8 cellular contexts compared by ENCODE assay signal in genomic region chr7:98870071-98870651, GRCh38. TPM values are rescaled to one million over a fixed set of nuclear protein-coding genes. Genes with fewer than 3 reads are reported as not detected.
DNase-seq lines count a peak whose midpoint lies in the region; ATAC-seq and TF ChIP-seq lines count a peak whose summit lies in the region.

No MANE protein-coding gene starts in this region.

- H3K4me1 ChIP-seq in sigmoid colon = peaks cover 0 to 22% (median 15%) of the 10 kb centered on the region in 4 donors

- H3K36me3 ChIP-seq in sigmoid colon = no peaks in the 10 kb centered on the region

- DNase-seq in AG04449 (ENCODE audit: low read depth, low spot score) (no peak), SK-N-DZ (ENCODE audit: low spot score) (peak; percentile 80), left cardiac atrium (peak; percentile 55), sigmoid colon (peak; percentile 66), mesenteric fat pad (ENCODE audit: low spot score) (no peak)
- peak; percentile 43 to 63 for DNase-seq in activated naive CD4-positive, alpha-beta T cell treated with anti-CD3 and anti-CD28 coated beads, Interleukin-2, amount 50 U/mL, for 72 hours (ENCODE audit: low spot score in 2 of 2)

- H3K9me3 Mint-ChIP-seq in activated naive CD4-positive, alpha-beta T cell treated with anti-CD3 and anti-CD28 coated beads, Interleukin-2, amount 50 U/mL, for 72 hours = no peaks in the 10 kb centered on the region

- no peaks in the 10 kb centered on the region for H3K36me3 Mint-ChIP-seq in activated naive CD4-positive, alpha-beta T cell treated with anti-CD3 and anti-CD28 coated beads, Interleukin-2, amount 50 U/mL, for 72 hours

- peak overlapping the region; percentile 62 for H3K4me3 ChIP-seq in AG04449 (ENCODE audit: low read depth, low read length)
- H3K4me3 ChIP-seq in sigmoid colon = peak overlapping the region in 3 of 4 donors; percentile 32 to 48 (median 45)

- no peak overlapping the region for H3K27ac Mint-ChIP-seq in activated naive CD4-positive, alpha-beta T cell treated with anti-CD3 and anti-CD28 coated beads, Interleukin-2, amount 50 U/mL, for 72 hours

- no peak overlapping the region for H3K27ac ChIP-seq in sigmoid colon

- TF ChIP-seq CTCF in AG04449 (IDR thresholded peaks at IDR 0.05; ENCODE audit: insufficient read depth, low read length, missing control alignments) = no peak
- no peak for TF ChIP-seq CTCF in sigmoid colon (IDR thresholded peaks at IDR 0.05)

- TF ChIP-seq EP300 in sigmoid colon (IDR thresholded peaks at IDR 0.05) = no peak

- CTCF ChIA-PET in AG04449 (lab: Yijun Ruan, JAX) = interaction anchor here (1.3 to 2.1 kb wide), 3 partner anchors 8 to 29 kb away, joined by 6 to 8 read pairs (median 7); partner anchors contain the start of gene TRRAP

- POLR2A ChIA-PET in AG04449 (lab: Yijun Ruan, JAX) = interaction anchor here (0.6 kb wide), 1 partner anchor 236 kb away, joined by 3 read pairs; no protein-coding TSS in a partner anchor

- no peak for TF ChIP-seq POLR2A in sigmoid colon (IDR thresholded peaks at IDR 0.05)

- H3K27me3 ChIP-seq in sigmoid colon = peaks cover 0 to 52% (median 39%) of the 10 kb centered on the region in 3 donors

- no peaks in the 10 kb centered on the region for H3K9me3 ChIP-seq in sigmoid colon

- intact Hi-C loops in left cardiac atrium (cut with DNase I) (no loop called here), sigmoid colon (cut with DNase I) (no loop called here)

- ATAC-seq in GM18868 (IDR thresholded peaks at IDR 0.05; ENCODE audit: unreplicated experiment) (peak; percentile 91), HG03439 (IDR thresholded peaks at IDR 0.05; ENCODE audit: unreplicated experiment) (peak; percentile 62), left cardiac atrium (peak; percentile 44 to 51)
- peak; percentile 80 to 86 for ATAC-seq in activated naive CD4-positive, alpha-beta T cell treated with anti-CD3 and anti-CD28 coated beads, Interleukin-2, amount 50 U/mL, for 72 hours

- 1 to 4% methylated on average over 44 of the region's 44 CpGs for WGBS in sigmoid colon, 2 donors

RNA-seq across cellular contexts. Expression of gene TMEM130, which starts 0.3 kb away (rescaled TPM):
- polyA plus RNA-seq in SK-N-DZ (2014; cell fraction: cytosol; rRNA removed) = 13.9 and 14.5 TPM in 2 replicates
- 9.4 and 12.4 TPM in 2 replicates for polyA plus RNA-seq in SK-N-DZ (2014; cell fraction: nucleus; rRNA removed)
- total RNA-seq in activated naive CD4-positive, alpha-beta T cell treated with anti-CD3 and anti-CD28 coated beads, Interleukin-2, amount 50 U/mL, for 72 hours = not detected
- total RNA-seq in left cardiac atrium (under 1 TPM in 1 of 2 donors, not detected in 1; 0.27 TPM), sigmoid colon (1 to 10 TPM; 2.1 to 3.3 (median 3.1) TPM), mesenteric fat pad (0.29 TPM)
- 1 to 10 TPM in 1 of 3 donors, not detected in 2; 2.2 TPM for polyA plus RNA-seq in sigmoid colon

RNA-seq across cellular contexts. Expression of gene TRRAP, which starts 8.2 kb away (rescaled TPM):
- 12.0 and 13.9 TPM in 2 replicates for polyA plus RNA-seq in SK-N-DZ (2014; cell fraction: cytosol; rRNA removed)
- polyA plus RNA-seq in SK-N-DZ (2014; cell fraction: nucleus; rRNA removed) = 13.7 and 25.9 TPM in 2 replicates
- total RNA-seq in activated naive CD4-positive, alpha-beta T cell treated with anti-CD3 and anti-CD28 coated beads, Interleukin-2, amount 50 U/mL, for 72 hours = 10 to 100 TPM; 49.8 to 58.3 TPM
- 10 to 100 TPM; 22.9 to 23.1 TPM for total RNA-seq in left cardiac atrium
- total RNA-seq in sigmoid colon = 10 to 100 TPM; 18.9 to 35.5 (median 24.0) TPM
- 10 to 100 TPM in 1 of 3 donors, 1 to 10 TPM in 2; 2.4 to 17.8 (median 3.9) TPM for polyA plus RNA-seq in sigmoid colon
- 30.9 TPM for total RNA-seq in mesenteric fat pad

Comparison
In these comparisons a context has a peak if more than half of its experiments do, and no peak if none do; other contexts are left out.
1. DNase-seq: peak in SK-N-DZ (single experiment), activated naive CD4-positive, alpha-beta T cell treated with anti-CD3 and anti-CD28 coated beads, Interleukin-2, amount 50 U/mL, for 72 hours (2 of 2), left cardiac atrium (single experiment) and sigmoid colon (single experiment); none in AG04449 (single experiment) and mesenteric fat pad (single experiment).
2. Peak in every context shown above with its lines, with median percentiles within 50 percentile points of each other: ATAC-seq.